Comparison of ENCODE assay signal across 1 cellular context in the genomic region with DNA sequence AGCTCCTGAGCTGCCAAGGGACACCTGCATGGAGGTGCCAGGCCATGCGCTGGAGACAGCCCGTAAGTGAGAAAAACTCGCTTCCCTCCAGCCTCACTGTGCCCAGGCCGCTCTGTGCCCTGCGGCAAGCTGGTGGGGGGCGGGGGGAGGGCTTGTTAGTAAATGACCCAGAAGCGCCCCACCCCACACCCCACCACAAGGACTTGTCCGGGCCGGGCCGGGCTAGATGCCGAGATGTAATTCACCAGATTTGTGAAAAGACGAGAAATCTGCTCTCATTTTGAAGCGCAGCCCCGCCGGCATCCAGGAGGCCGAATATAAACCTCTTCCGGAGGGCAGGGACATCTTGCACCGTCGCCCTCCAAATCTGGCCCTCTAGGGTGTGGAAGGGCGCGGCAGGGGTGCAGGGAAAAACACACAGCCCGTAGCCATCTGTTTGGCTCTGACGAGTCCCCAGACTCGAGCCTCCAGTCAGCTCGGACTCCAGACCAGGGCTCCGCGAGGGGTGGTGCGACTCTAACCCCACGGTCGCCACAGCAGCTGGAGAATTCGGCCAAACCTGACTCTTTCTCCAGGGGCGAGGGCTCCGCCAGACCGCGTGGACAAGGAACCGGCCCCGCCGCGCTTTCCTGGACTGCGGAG.
TF ChIP-seq lines count a peak whose summit lies in the region.

No MANE protein-coding gene starts in this region.

TF ChIP-seq in WTC11, 78 proteins besides CTCF, POLR2A, EP300 and RAD21 (continued from another document):
- TF ChIP-seq, protein P1, sequence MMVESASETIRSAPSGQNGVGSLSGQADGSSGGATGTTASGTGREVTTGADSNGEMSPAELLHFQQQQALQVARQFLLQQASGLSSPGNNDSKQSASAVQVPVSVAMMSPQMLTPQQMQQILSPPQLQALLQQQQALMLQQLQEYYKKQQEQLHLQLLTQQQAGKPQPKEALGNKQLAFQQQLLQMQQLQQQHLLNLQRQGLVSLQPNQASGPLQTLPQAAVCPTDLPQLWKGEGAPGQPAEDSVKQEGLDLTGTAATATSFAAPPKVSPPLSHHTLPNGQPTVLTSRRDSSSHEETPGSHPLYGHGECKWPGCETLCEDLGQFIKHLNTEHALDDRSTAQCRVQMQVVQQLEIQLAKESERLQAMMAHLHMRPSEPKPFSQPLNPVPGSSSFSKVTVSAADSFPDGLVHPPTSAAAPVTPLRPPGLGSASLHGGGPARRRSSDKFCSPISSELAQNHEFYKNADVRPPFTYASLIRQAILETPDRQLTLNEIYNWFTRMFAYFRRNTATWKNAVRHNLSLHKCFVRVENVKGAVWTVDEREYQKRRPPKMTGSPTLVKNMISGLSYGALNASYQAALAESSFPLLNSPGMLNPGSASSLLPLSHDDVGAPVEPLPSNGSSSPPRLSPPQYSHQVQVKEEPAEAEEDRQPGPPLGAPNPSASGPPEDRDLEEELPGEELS (CRISPR knock-in tag; IDR thresholded peaks at IDR 0.05) = 0 out of 2 replicates have a peak, but pooled peaks have one; percentile 20
- TF ChIP-seq, protein P2, sequence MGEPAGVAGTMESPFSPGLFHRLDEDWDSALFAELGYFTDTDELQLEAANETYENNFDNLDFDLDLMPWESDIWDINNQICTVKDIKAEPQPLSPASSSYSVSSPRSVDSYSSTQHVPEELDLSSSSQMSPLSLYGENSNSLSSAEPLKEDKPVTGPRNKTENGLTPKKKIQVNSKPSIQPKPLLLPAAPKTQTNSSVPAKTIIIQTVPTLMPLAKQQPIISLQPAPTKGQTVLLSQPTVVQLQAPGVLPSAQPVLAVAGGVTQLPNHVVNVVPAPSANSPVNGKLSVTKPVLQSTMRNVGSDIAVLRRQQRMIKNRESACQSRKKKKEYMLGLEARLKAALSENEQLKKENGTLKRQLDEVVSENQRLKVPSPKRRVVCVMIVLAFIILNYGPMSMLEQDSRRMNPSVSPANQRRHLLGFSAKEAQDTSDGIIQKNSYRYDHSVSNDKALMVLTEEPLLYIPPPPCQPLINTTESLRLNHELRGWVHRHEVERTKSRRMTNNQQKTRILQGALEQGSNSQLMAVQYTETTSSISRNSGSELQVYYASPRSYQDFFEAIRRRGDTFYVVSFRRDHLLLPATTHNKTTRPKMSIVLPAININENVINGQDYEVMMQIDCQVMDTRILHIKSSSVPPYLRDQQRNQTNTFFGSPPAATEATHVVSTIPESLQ (CRISPR knock-in tag; IDR thresholded peaks at IDR 0.05) = no peak
- TF ChIP-seq TP53 (CRISPR knock-in tag; IDR thresholded peaks at IDR 0.05) (no peak), SMAD3 (CRISPR knock-in tag; IDR thresholded peaks at IDR 0.05; ENCODE audit: borderline replicate concordance) (no peak), NFE2L1 (CRISPR knock-in tag; IDR thresholded peaks at IDR 0.05) (no peak), KAT7 (CRISPR knock-in tag; IDR thresholded peaks at IDR 0.05; ENCODE audit: borderline replicate concordance) (no peak), ZNF416 (CRISPR knock-in tag; IDR thresholded peaks at IDR 0.05) (no peak), TEAD1 (CRISPR knock-in tag; IDR thresholded peaks at IDR 0.05) (no peak)
- TF ChIP-seq, protein P3, sequence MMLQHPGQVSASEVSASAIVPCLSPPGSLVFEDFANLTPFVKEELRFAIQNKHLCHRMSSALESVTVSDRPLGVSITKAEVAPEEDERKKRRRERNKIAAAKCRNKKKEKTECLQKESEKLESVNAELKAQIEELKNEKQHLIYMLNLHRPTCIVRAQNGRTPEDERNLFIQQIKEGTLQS (CRISPR knock-in tag; conservative IDR thresholded peaks at IDR 0.05) = no peak
TF ChIP-seq in WTC11: peak in this region for 3.
